8 cellular contexts compared by ENCODE assay signal in the genomic region with DNA sequence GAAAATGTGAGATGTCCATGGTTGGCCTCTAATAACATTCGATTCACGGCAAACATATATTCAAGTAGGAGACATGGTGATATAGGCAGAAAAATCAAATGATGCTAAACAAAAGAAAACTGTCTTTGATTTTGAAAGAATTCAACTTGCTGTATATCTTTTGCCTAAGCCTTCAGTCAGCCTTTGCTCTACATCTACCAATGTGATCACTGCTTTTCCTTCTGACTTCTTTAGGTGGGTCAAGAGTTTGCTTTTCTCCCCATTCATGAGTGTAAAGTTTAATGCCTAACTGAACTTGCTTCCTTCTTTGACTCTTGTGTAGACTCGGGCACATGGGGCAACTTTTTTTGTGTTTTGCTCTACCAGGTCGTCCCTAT. TPM values are rescaled to one million over a fixed set of nuclear protein-coding genes. Genes with fewer than 3 reads are reported as not detected.
A peak's percentile ranks its signal among the peaks of the same experiment; 100 is the strongest.
DNase-seq lines count a peak whose midpoint lies in the region; ATAC-seq, FAIRE-seq and TF ChIP-seq lines count a peak whose summit lies in the region.

No MANE protein-coding gene starts in this region.

- H3K23ac ChIP-seq in H1 (ENCODE audit: insufficient read length): no peak overlapping the region

- H3K9ac ChIP-seq in H1 (replicated peaks in 1 of 4; ENCODE audit: extremely low read depth in 1 of 4, low read depth in 3 of 4, low read length in 3 of 4): no peak overlapping the region
- no peak overlapping the region for H3K9ac ChIP-seq in rectal smooth muscle tissue (ENCODE audit: low read length)

- FAIRE-seq in H1 (lab: Jason Lieb, UNC): no peak

- POLR2A ChIA-PET in H1 (lab: Charles Lee; ENCODE audit: partially characterized antibody): interaction anchor here (0.7 to 1.8 kb wide), 12 partner anchors 8 to 454 kb away, joined by 3 to 7 read pairs (median 5); a partner anchor contains a TSS

- peaks cover 4% of the 10 kb centered on the region for H3K79me1 ChIP-seq in H1 (ENCODE audit: low read depth, low read length)

- DNase-seq in H1 (ENCODE audit: low read depth in 1 of 2, low spot score in 2 of 2): no peak
- DNase-seq in activated T-helper 2 cell treated with anti-CD3 and anti-CD28 coated beads, Interferon-gamma antibody, Interleukin-2, Interleukin-4, amounts not matched to agents 10 μg/mL and 5 μg/mL and 100 μg/mL, durations not matched to agents 14 hours and 24 hours and 36 hours (ENCODE audit: low spot score): no peak
- no peak for DNase-seq in DMS 273 (lab: John Stamatoyannopoulos, UW; ENCODE audit: unreplicated experiment)
- no peak for DNase-seq in T1000 (lab: John Stamatoyannopoulos, UW)

- no peak overlapping the region for H3K27ac ChIP-seq in H1 (ENCODE audit: low read depth, low read length)
- peak overlapping the region; percentile 42 for H3K27ac ChIP-seq in rectal smooth muscle tissue (ENCODE audit: low read depth, low read length)

- peaks cover 10 to 31% of the 10 kb centered on the region in 2 experiments for H3K79me2 ChIP-seq in H1 (ENCODE audit: control insufficient read depth in 1 of 2, insufficient read depth in 2 of 2, low read length in 2 of 2)

- intact Hi-C loops in activated T-helper 2 cell treated with anti-CD3 and anti-CD28 coated beads, Interferon-gamma antibody, Interleukin-2, Interleukin-4, amounts not matched to agents 10 μg/mL and 5 μg/mL and 100 μg/mL, durations not matched to agents 14 hours and 24 hours and 36 hours (cut with micrococcal nuclease): loop anchor here (1.0 to 5.0 kb wide), 3 partner anchors 26 to 462 kb away; a partner anchor contains a TSS

- H3K4me2 ChIP-seq in H1 (ENCODE audit: insufficient read depth in 1 of 2, low read depth in 2 of 2, low read length in 2 of 2): peak overlapping the region in 1 of 2 experiments; percentile 59

- H4K91ac ChIP-seq in H1 (replicated peaks; ENCODE audit: insufficient read length, low read length): no peak overlapping the region

- no peaks in the 10 kb centered on the region for H3K9me3 ChIP-seq in H1 (ENCODE audit: insufficient read depth in 2 of 2, low read depth in 1 of 2, low read length in 1 of 2)

- H3K27ac Mint-ChIP-seq in activated T-helper 2 cell treated with anti-CD3 and anti-CD28 coated beads, Interferon-gamma antibody, Interleukin-2, Interleukin-4, amounts not matched to agents 10 μg/mL and 5 μg/mL and 100 μg/mL, durations not matched to agents 14 hours and 24 hours and 36 hours: no peak overlapping the region

- H3K56ac ChIP-seq in H1 (replicated peaks; ENCODE audit: insufficient read length, low read depth, low read length): no peak overlapping the region

- peaks cover 3% of the 10 kb centered on the region; the same call in 1 of the 2 replicates for H3K23me2 ChIP-seq in H1 (ENCODE audit: low read depth, low read length)

- H4K8ac ChIP-seq in H1 (ENCODE audit: extremely low read depth, insufficient read depth, low read length): no peak overlapping the region

- no peak for TF ChIP-seq EP300 in H1 (IDR thresholded peaks at IDR 0.05; ENCODE audit: borderline replicate concordance in 1 of 2, low read depth in 2 of 2, low read length in 2 of 2)

- TF ChIP-seq POLR2A in H1 (IDR thresholded peaks at IDR 0.05; ENCODE audit: control extremely low read depth in 1 of 2, low read depth in 2 of 2, low read length in 2 of 2): no peak

- H3K18ac ChIP-seq in H1 (ENCODE audit: extremely low read depth, low read length): no peak overlapping the region

- CTCF ChIA-PET in H1 (lab: Charles Lee; ENCODE audit: partially characterized antibody): interaction anchor here (0.6 to 8.0 kb wide), 16 partner anchors 9 to 462 kb away, joined by 3 to 70 read pairs (median 6); a partner anchor contains a TSS

- peak overlapping the region; percentile 4; the same call in 1 of the 2 replicates for H2BK15ac ChIP-seq in H1 (ENCODE audit: low read length)

- peaks cover 0 to 9% (median 5%) of the 10 kb centered on the region in 4 experiments; a peak in 5 of 7 replicates for H3K4me1 ChIP-seq in H1 (replicated peaks in 1 of 4; ENCODE audit: control insufficient read depth in 3 of 4, insufficient read depth in 4 of 4, low read length in 3 of 4)
- peaks cover 11% of the 10 kb centered on the region for H3K4me1 ChIP-seq in rectal smooth muscle tissue (ENCODE audit: control insufficient read depth, insufficient read depth, low read length)

- peak overlapping the region; percentile 99 for H2AFZ ChIP-seq in H1 (ENCODE audit: low read length)

- peaks cover 6 to 8% of the 10 kb centered on the region in 2 experiments for H4K20me1 ChIP-seq in H1 (replicated peaks in 1 of 2; ENCODE audit: control insufficient read depth in 1 of 2, insufficient read depth in 2 of 2, low read length in 2 of 2)

- no peak overlapping the region for H3K14ac ChIP-seq in H1 (ENCODE audit: insufficient read length)

- no peak overlapping the region for H2BK12ac ChIP-seq in H1 (ENCODE audit: low read depth, low read length)

- H3K36me3 Mint-ChIP-seq in activated T-helper 2 cell treated with anti-CD3 and anti-CD28 coated beads, Interferon-gamma antibody, Interleukin-2, Interleukin-4, amounts not matched to agents 10 μg/mL and 5 μg/mL and 100 μg/mL, durations not matched to agents 14 hours and 24 hours and 36 hours (ENCODE audit: low read depth): peaks cover 23% of the 10 kb centered on the region

- no peak for TF ChIP-seq CTCF in H1 (IDR thresholded peaks at IDR 0.05; ENCODE audit: control extremely low read depth in 1 of 3, insufficient read depth in 1 of 3, low read depth in 1 of 3, low read length in 3 of 3)

- H2BK120ac ChIP-seq in H1 (replicated peaks; ENCODE audit: low read depth, low read length): no peak overlapping the region

- no peak overlapping the region for H2BK20ac ChIP-seq in H1 (ENCODE audit: low read length)

- no peaks in the 10 kb centered on the region for H3K9me3 Mint-ChIP-seq in activated T-helper 2 cell treated with anti-CD3 and anti-CD28 coated beads, Interferon-gamma antibody, Interleukin-2, Interleukin-4, amounts not matched to agents 10 μg/mL and 5 μg/mL and 100 μg/mL, durations not matched to agents 14 hours and 24 hours and 36 hours

- ATAC-seq in GM18511 (IDR thresholded peaks at IDR 0.05; ENCODE audit: unreplicated experiment): peak; percentile 10
- ATAC-seq in HG03521 (IDR thresholded peaks at IDR 0.05; ENCODE audit: unreplicated experiment): peak; percentile 4
- ATAC-seq in HG03196 (IDR thresholded peaks at IDR 0.05; ENCODE audit: unreplicated experiment): no peak

- no peak for TF ChIP-seq RAD21 in H1 (IDR thresholded peaks at IDR 0.05 in 1 of 2, conservative IDR thresholded peaks at IDR 0.05 in 1 of 2; ENCODE audit: low read depth in 2 of 2, low read length in 2 of 2)

- H3K27me3 ChIP-seq in H1 (replicated peaks in 1 of 4; ENCODE audit: control insufficient read depth in 3 of 4, extremely low read depth in 1 of 4, insufficient read depth in 3 of 4, low read length in 3 of 4): no peaks in the 10 kb centered on the region
- H3K27me3 ChIP-seq in rectal smooth muscle tissue (ENCODE audit: control insufficient read depth, insufficient read depth, low read length): no peaks in the 10 kb centered on the region

- no peak overlapping the region for H3K4me3 Mint-ChIP-seq in activated T-helper 2 cell treated with anti-CD3 and anti-CD28 coated beads, Interferon-gamma antibody, Interleukin-2, Interleukin-4, amounts not matched to agents 10 μg/mL and 5 μg/mL and 100 μg/mL, durations not matched to agents 14 hours and 24 hours and 36 hours (ENCODE audit: low read depth)

- H3K27me3 Mint-ChIP-seq in activated T-helper 2 cell treated with anti-CD3 and anti-CD28 coated beads, Interferon-gamma antibody, Interleukin-2, Interleukin-4, amounts not matched to agents 10 μg/mL and 5 μg/mL and 100 μg/mL, durations not matched to agents 14 hours and 24 hours and 36 hours (ENCODE audit: low read depth): no peaks in the 10 kb centered on the region

- no peak overlapping the region for H2BK5ac ChIP-seq in H1 (ENCODE audit: low read depth, low read length)

- H4K5ac ChIP-seq in H1 (ENCODE audit: insufficient read length, low read depth, low read length): no peak overlapping the region

- H3K4me1 Mint-ChIP-seq in activated T-helper 2 cell treated with anti-CD3 and anti-CD28 coated beads, Interferon-gamma antibody, Interleukin-2, Interleukin-4, amounts not matched to agents 10 μg/mL and 5 μg/mL and 100 μg/mL, durations not matched to agents 14 hours and 24 hours and 36 hours (ENCODE audit: low read depth): peaks cover 29% of the 10 kb centered on the region

- 52% methylated on average over 4 of the region's 4 CpGs; no CpG with 5 or more reads in 1 of the 2 experiments for WGBS in H1 (ENCODE audit: extremely low coverage in 1 of 2, insufficient coverage in 1 of 2, insufficient read length in 1 of 2, insufficient replicate concordance in 2 of 2, low coverage in 1 of 2, low lambda C conversion rate in 2 of 2, missing lambda C conversion rate in 1 of 2), 2 experiments

- H3K4me3 ChIP-seq in H1 (ENCODE audit: extremely low read depth in 1 of 4, insufficient read depth in 2 of 4, low read depth in 3 of 4, low read length in 4 of 4) (peak overlapping the region in 2 of 4 experiments; percentile 89 to 94; a peak in 5 of 8 replicates), rectal smooth muscle tissue (ENCODE audit: low read length) (peak overlapping the region; percentile 90)

- H3K36me3 ChIP-seq in H1 (ENCODE audit: control insufficient read depth in 2 of 4, insufficient read depth in 4 of 4, low read length in 3 of 4) (peaks cover 7 to 27% (median 20%) of the 10 kb centered on the region in 4 experiments), rectal smooth muscle tissue (ENCODE audit: control insufficient read depth, insufficient read depth, low read length) (peaks cover 16% of the 10 kb centered on the region)

- H3K4ac ChIP-seq in H1 (replicated peaks; ENCODE audit: insufficient read length, low read depth, low read length): no peak overlapping the region

- no peak overlapping the region for H2AK5ac ChIP-seq in H1 (ENCODE audit: low read depth, low read length)

RNA-seq across cellular contexts. Expression of a gene that starts 0.4 kb away (rescaled TPM):
- 59.7 and 62.8 TPM in 2 replicates for total RNA-seq in H1 (2021; fragmentation: NEBNext Ultra II Directional; extraction: Animal tissue kit (Norgen Biotek cat#: 25700))
- 10.9 TPM in 2 replicates for polyA plus RNA-seq in H1 (2011; rRNA removed)
- polyA plus RNA-seq in H1 (2011; cell fraction: cytosol; rRNA removed): 9.9 TPM
- 11.4 TPM for polyA plus RNA-seq in H1 (2011; cell fraction: nucleus; rRNA removed)
- polyA plus RNA-seq in H1 (2012, experiment 1 of 2): 25.2 to 37.2 TPM (median 26.7 TPM) in 4 replicates
- polyA plus RNA-seq in H1 (2012, experiment 2 of 2): 7.9 TPM
- 16.0 TPM for polyA plus RNA-seq in H1 (2013, experiment 1 of 2)
- polyA plus RNA-seq in H1 (2013, experiment 2 of 2): 14.6 TPM
- 27.8 and 29.9 TPM in 2 replicates for polyA minus RNA-seq in H1 (2011; rRNA and poly(A)+ RNA removed)
- polyA minus RNA-seq in H1 (2011; cell fraction: cytosol; rRNA and poly(A)+ RNA removed): 10.2 TPM
- polyA minus RNA-seq in H1 (2011; cell fraction: nucleus; rRNA and poly(A)+ RNA removed): 25.8 TPM
- 46.7 and 47.9 TPM in 2 replicates for total RNA-seq in activated T-helper 2 cell treated with anti-CD3 and anti-CD28 coated beads, Interferon-gamma antibody, Interleukin-2, Interleukin-4, amounts not matched to agents 10 μg/mL and 5 μg/mL and 100 μg/mL, durations not matched to agents 14 hours and 24 hours and 36 hours

RNA-seq across cellular contexts. Expression of a gene that starts 5.7 kb away (rescaled TPM):
- total RNA-seq in H1 (2021; fragmentation: NEBNext Ultra II Directional; extraction: Animal tissue kit (Norgen Biotek cat#: 25700)): 175 and 189 TPM in 2 replicates
- 445 and 455 TPM in 2 replicates for polyA plus RNA-seq in H1 (2011; rRNA removed)
- polyA plus RNA-seq in H1 (2011; cell fraction: cytosol; rRNA removed): 347 TPM
- polyA plus RNA-seq in H1 (2011; cell fraction: nucleus; rRNA removed): 314 TPM
- 164 to 256 TPM (median 234 TPM) in 4 replicates for polyA plus RNA-seq in H1 (2012, experiment 1 of 2)
- polyA plus RNA-seq in H1 (2012, experiment 2 of 2): 281 TPM
- 365 TPM for polyA plus RNA-seq in H1 (2013, experiment 1 of 2)
- 382 TPM for polyA plus RNA-seq in H1 (2013, experiment 2 of 2)
- polyA minus RNA-seq in H1 (2011; rRNA and poly(A)+ RNA removed): 114 and 129 TPM in 2 replicates
- polyA minus RNA-seq in H1 (2011; cell fraction: cytosol; rRNA and poly(A)+ RNA removed): 54.2 TPM
- polyA minus RNA-seq in H1 (2011; cell fraction: nucleus; rRNA and poly(A)+ RNA removed): 72.9 TPM
- total RNA-seq in activated T-helper 2 cell treated with anti-CD3 and anti-CD28 coated beads, Interferon-gamma antibody, Interleukin-2, Interleukin-4, amounts not matched to agents 10 μg/mL and 5 μg/mL and 100 μg/mL, durations not matched to agents 14 hours and 24 hours and 36 hours: 278 and 283 TPM in 2 replicates

RNA-seq across cellular contexts. Expression of a gene that starts 15.7 kb away (rescaled TPM):
- 3.0 and 4.1 TPM in 2 replicates for total RNA-seq in H1 (2021; fragmentation: NEBNext Ultra II Directional; extraction: Animal tissue kit (Norgen Biotek cat#: 25700))
- 5.3 and 5.6 TPM in 2 replicates for polyA plus RNA-seq in H1 (2011; rRNA removed)
- polyA plus RNA-seq in H1 (2011; cell fraction: cytosol; rRNA removed): 7.1 TPM
- polyA plus RNA-seq in H1 (2011; cell fraction: nucleus; rRNA removed): 41.0 TPM
- 4.8 to 6.0 TPM (median 5.8 TPM) in 4 replicates for polyA plus RNA-seq in H1 (2012, experiment 1 of 2)
- 2.0 TPM for polyA plus RNA-seq in H1 (2012, experiment 2 of 2)
- polyA plus RNA-seq in H1 (2013, experiment 1 of 2): 2.4 TPM
- polyA plus RNA-seq in H1 (2013, experiment 2 of 2): 1.7 TPM
- polyA minus RNA-seq in H1 (2011; rRNA and poly(A)+ RNA removed): 4.8 and 5.8 TPM in 2 replicates
- polyA minus RNA-seq in H1 (2011; cell fraction: cytosol; rRNA and poly(A)+ RNA removed): 2.3 TPM
- 13.5 TPM for polyA minus RNA-seq in H1 (2011; cell fraction: nucleus; rRNA and poly(A)+ RNA removed)
- 57.4 and 60.6 TPM in 2 replicates for total RNA-seq in activated T-helper 2 cell treated with anti-CD3 and anti-CD28 coated beads, Interferon-gamma antibody, Interleukin-2, Interleukin-4, amounts not matched to agents 10 μg/mL and 5 μg/mL and 100 μg/mL, durations not matched to agents 14 hours and 24 hours and 36 hours

Comparison
In these comparisons a context has a peak if more than half of its experiments do, and no peak if none do; other contexts are left out.
1. RNA of a gene that starts 15.7 kb away (total RNA-seq): 57.4 to 60.6 TPM in activated T-helper 2 cell treated with anti-CD3 and anti-CD28 coated beads, Interferon-gamma antibody, Interleukin-2, Interleukin-4, amounts not matched to agents 10 μg/mL and 5 μg/mL and 100 μg/mL, durations not matched to agents 14 hours and 24 hours and 36 hours; 3.0 to 4.1 TPM in H1; every median in the first group is over 10 times any median in the second.